Comparison of ENCODE assay signal across 8 cellular contexts in genomic region chr4:15682340-15682725, GRCh38. TPM values are rescaled to one million over a fixed set of nuclear protein-coding genes. Genes with fewer than 3 reads are reported as not detected.
A peak's percentile ranks its signal among the peaks of the same experiment; 100 is the strongest.
DNase-seq lines count a peak whose midpoint lies in the region; TF ChIP-seq lines count a peak whose summit lies in the region.

No MANE protein-coding gene starts in this region.

- DNase-seq in GM12864 (ENCODE audit: low read depth) (no peak), RWPE1 (ENCODE audit: low spot score) (no peak), esophagus muscularis mucosa (ENCODE audit: extremely low spot score) (no peak), progenitor cell of endocrine pancreas (ENCODE audit: low spot score, unreplicated experiment) (no peak), NCI-H1048 (lab: John Stamatoyannopoulos, UW) (no peak), superior temporal gyrus (ENCODE audit: extremely low spot score) (no peak), NCI-H1694 treated with DMSO at 0.1 percent for 48 hours (lab: John Stamatoyannopoulos, UW) (no peak), head of caudate nucleus (no peak)

- CTCF ChIA-PET in RWPE1 (lab: Yijun Ruan, JAX): interaction anchor here (0.7 kb wide), 1 partner anchor 27 kb away, joined by 5 read pairs; no protein-coding TSS in a partner anchor

- peak overlapping the region; percentile 61 for H3K4me3 ChIP-seq in GM12864 (ENCODE audit: low read depth, low read length)
- peak overlapping the region; percentile 66 to 76 (median 74) for H3K4me3 ChIP-seq in esophagus muscularis mucosa

- intact Hi-C loops in esophagus muscularis mucosa (cut with DNase I): no loop called here
- intact Hi-C loops in head of caudate nucleus (cut with DNase I): no loop called here

- no peaks in the 10 kb centered on the region for H3K27me3 ChIP-seq in esophagus muscularis mucosa

- no peaks in the 10 kb centered on the region for H3K27me3 Mint-ChIP-seq in progenitor cell of endocrine pancreas

- TF ChIP-seq CTCF in GM12864 (IDR thresholded peaks at IDR 0.05; ENCODE audit: low read depth, low read length, missing control alignments): no peak
- no peak for TF ChIP-seq CTCF in RWPE1 (conservative IDR thresholded peaks at IDR 0.05; ENCODE audit: low read depth)
- no peak for TF ChIP-seq CTCF in esophagus muscularis mucosa (IDR thresholded peaks at IDR 0.05)
- TF ChIP-seq CTCF in progenitor cell of endocrine pancreas (IDR thresholded peaks at IDR 0.05; ENCODE audit: unreplicated experiment): no peak

- H3K9me3 Mint-ChIP-seq in progenitor cell of endocrine pancreas (ENCODE audit: low read depth): no peaks in the 10 kb centered on the region

- H3K36me3 ChIP-seq in esophagus muscularis mucosa: peaks cover 0 to 17% (median 11%) of the 10 kb centered on the region in 4 donors

- peak overlapping the region; percentile 100 for H3K27ac Mint-ChIP-seq in progenitor cell of endocrine pancreas

- H3K27ac ChIP-seq in RWPE1: peak overlapping the region; percentile 97
- H3K27ac ChIP-seq in esophagus muscularis mucosa (replicated peaks in 1 of 4): peak overlapping the region; percentile 87 to 93 (median 92)

- peaks cover 14 to 33% (median 31%) of the 10 kb centered on the region in 4 donors for H3K4me1 ChIP-seq in esophagus muscularis mucosa

- H3K9me3 ChIP-seq in esophagus muscularis mucosa: no peaks in the 10 kb centered on the region

- no peak for TF ChIP-seq EP300 in esophagus muscularis mucosa (IDR thresholded peaks at IDR 0.05)

- H3K4me3 Mint-ChIP-seq in progenitor cell of endocrine pancreas (ENCODE audit: low read depth): peak overlapping the region; percentile 94

- H3K36me3 Mint-ChIP-seq in progenitor cell of endocrine pancreas (ENCODE audit: insufficient read depth): peaks cover 14% of the 10 kb centered on the region

- 2% methylated on average over 2 of the region's 2 CpGs for WGBS in esophagus muscularis mucosa

- POLR2A ChIA-PET in RWPE1 (lab: Yijun Ruan, JAX; ENCODE audit: low non-redundant PET): no interaction called here

- TF ChIP-seq POLR2A in esophagus muscularis mucosa (IDR thresholded peaks at IDR 0.05; ENCODE audit: low read depth): no peak

- H3K4me1 Mint-ChIP-seq in progenitor cell of endocrine pancreas (ENCODE audit: low read depth): peaks cover 24% of the 10 kb centered on the region

RNA-seq across cellular contexts. Expression of gene FAM200B, which starts 0.7 kb away (rescaled TPM):
- total RNA-seq in esophagus muscularis mucosa: 10 to 100 TPM; 40.4 to 88.5 (median 71.2) TPM
- total RNA-seq in progenitor cell of endocrine pancreas: 29.0 and 31.4 TPM in 2 replicates

RNA-seq across cellular contexts. Expression of gene BST1, which starts 20.5 kb away (rescaled TPM):
- total RNA-seq in esophagus muscularis mucosa (1 to 10 TPM; 2.5 to 6.0 (median 4.3) TPM), progenitor cell of endocrine pancreas (0.38 TPM in 1 of 2 replicates, not detected in the other)

RNA-seq across cellular contexts. Expression of gene FBXL5, which starts 27.2 kb away (rescaled TPM):
- total RNA-seq in esophagus muscularis mucosa (100 to 1,000 TPM in 3 of 4 donors, 10 to 100 TPM in 1; 67.8 to 141 (median 140) TPM), progenitor cell of endocrine pancreas (66.9 and 72.1 TPM in 2 replicates)
